8 cellular contexts compared by ENCODE assay signal in genomic region chr7:92178928-92179373, GRCh38. TPM values are rescaled to one million over a fixed set of nuclear protein-coding genes. Genes with fewer than 3 reads are reported as not detected.
DNase-seq lines count a peak whose midpoint lies in the region; ATAC-seq and TF ChIP-seq lines count a peak whose summit lies in the region.

Gene LRRD1, minus strand, starts transcription at chr7:92179142. Its CDS starts 13,940 bp downstream, at chr7:92165202.

- H3K4me1 Mint-ChIP-seq in T-helper 1 cell treated with Interleukin-12 subunit alpha and Interleukin-12 subunit beta and Interleukin-4 antibody, amounts not matched to agents 30 μg/mL and 1 μg/mL, for 36 hours (ENCODE audit: low read depth), result peaks cover 10% of the 10 kb centered on the region

- H3K9ac ChIP-seq in GM23248, result peak within 1 kb of the TSS; percentile 89

- H3K4me3 Mint-ChIP-seq in T-helper 1 cell treated with Interleukin-12 subunit alpha and Interleukin-12 subunit beta and Interleukin-4 antibody, amounts not matched to agents 30 μg/mL and 1 μg/mL, for 36 hours, result peak within 1 kb of the TSS; percentile 54

- H3K9me2 ChIP-seq in GM23248 (ENCODE audit: insufficient read depth), result no peaks in the 10 kb centered on the region

- 1 to 4% methylated on average over 21 to 37 of the region's 39 CpGs for WGBS in GM23248 (ENCODE audit: low coverage in 1 of 2, low lambda C conversion rate in 2 of 2, missing lambda C conversion rate in 2 of 2), 2 experiments
- WGBS in right cardiac atrium, result under 1% methylated on average over 39 of the region's 39 CpGs
- under 1% methylated on average over 39 of the region's 39 CpGs for WGBS in urinary bladder

- H3K36me3 ChIP-seq in GM23248 (ENCODE audit: low read depth) (no peaks in the 10 kb centered on the region), ascending aorta (no peaks in the 10 kb centered on the region), urinary bladder (ENCODE audit: insufficient read depth) (no peaks in the 10 kb centered on the region)

- H3K79me2 ChIP-seq in GM23248 (ENCODE audit: insufficient read depth), result no peaks in the 10 kb centered on the region

- no peaks in the 10 kb centered on the region for H3K27me3 ChIP-seq in GM23248 (replicated peaks; ENCODE audit: insufficient read depth)
- no peaks in the 10 kb centered on the region for H3K27me3 ChIP-seq in ascending aorta
- no peaks in the 10 kb centered on the region for H3K27me3 ChIP-seq in right cardiac atrium (ENCODE audit: control insufficient read depth, insufficient read depth)

- peak; percentile 99 to 100 for ATAC-seq in right cardiac atrium

- no peaks in the 10 kb centered on the region for H3K9me3 ChIP-seq in GM23248 (ENCODE audit: low read depth)
- peaks cover 0 to 9% of the 10 kb centered on the region in 2 donors for H3K9me3 ChIP-seq in ascending aorta
- no peaks in the 10 kb centered on the region for H3K9me3 ChIP-seq in right cardiac atrium (ENCODE audit: control insufficient read depth, low read length)

- H3K4me1 ChIP-seq in GM23248 (ENCODE audit: insufficient read depth) (0 out of 2 replicates have a peak, but pooled peaks cover 4% of the 10 kb centered on the region), ascending aorta (peaks cover 0 to 4% of the 10 kb centered on the region in 2 donors), right cardiac atrium (ENCODE audit: control insufficient read depth, insufficient read depth, low read length) (peaks cover 4% of the 10 kb centered on the region), urinary bladder (ENCODE audit: insufficient read depth) (no peaks in the 10 kb centered on the region)

- H2AFZ ChIP-seq in GM23248, result peak within 1 kb of the TSS; percentile 97

- TF ChIP-seq CTCF in LNCAP (IDR thresholded peaks at IDR 0.05), result peak; percentile 99
- peak; percentile 80 to 98 (median 96) for TF ChIP-seq CTCF in ascending aorta (IDR thresholded peaks at IDR 0.05)

- H3K4me3 ChIP-seq in GM23248 (peak within 1 kb of the TSS; percentile 70), ascending aorta (peak within 1 kb of the TSS; percentile 55 to 68), right cardiac atrium (ENCODE audit: low read length) (peak within 1 kb of the TSS; percentile 92), urinary bladder (ENCODE audit: low read depth, low read length) (peak within 1 kb of the TSS; percentile 43)

- H3K27ac ChIP-seq in GM23248 (peak within 1 kb of the TSS; percentile 71), ascending aorta (peak within 1 kb of the TSS; percentile 72 to 73), right cardiac atrium (ENCODE audit: low read length) (peak within 1 kb of the TSS; percentile 95), urinary bladder (ENCODE audit: low read depth) (peak within 1 kb of the TSS; percentile 30)

- H4K20me1 ChIP-seq in GM23248 (ENCODE audit: insufficient read depth), result no peaks in the 10 kb centered on the region

- H3K27ac Mint-ChIP-seq in T-helper 1 cell treated with Interleukin-12 subunit alpha and Interleukin-12 subunit beta and Interleukin-4 antibody, amounts not matched to agents 30 μg/mL and 1 μg/mL, for 36 hours, result no peak within 1 kb of the TSS

- H3F3A ChIP-seq in GM23248 (ENCODE audit: insufficient read depth), result peaks cover 12% of the 10 kb centered on the region

- no peaks in the 10 kb centered on the region for H3K9me3 Mint-ChIP-seq in T-helper 1 cell treated with Interleukin-12 subunit alpha and Interleukin-12 subunit beta and Interleukin-4 antibody, amounts not matched to agents 30 μg/mL and 1 μg/mL, for 36 hours

- intact Hi-C loops in ascending aorta (cut with DNase I), result loop anchor here (2.0 kb wide), 2 partner anchors 44 to 268 kb away; partner anchors contain the start of genes CYP51A1 and GATAD1
- intact Hi-C loops in right cardiac atrium (cut with DNase I), result no loop called here

- H3K36me3 Mint-ChIP-seq in T-helper 1 cell treated with Interleukin-12 subunit alpha and Interleukin-12 subunit beta and Interleukin-4 antibody, amounts not matched to agents 30 μg/mL and 1 μg/mL, for 36 hours (ENCODE audit: low read depth), result no peaks in the 10 kb centered on the region

- peak within 1 kb of the TSS; percentile 85 for H3K4me2 ChIP-seq in GM23248 (ENCODE audit: unreplicated experiment)

- peaks cover 20% of the 10 kb centered on the region for H3K27me3 Mint-ChIP-seq in T-helper 1 cell treated with Interleukin-12 subunit alpha and Interleukin-12 subunit beta and Interleukin-4 antibody, amounts not matched to agents 30 μg/mL and 1 μg/mL, for 36 hours (ENCODE audit: low read depth)

- in situ Hi-C loops in GM23248 (cut with MboI), result no loop called here

- peak; percentile 90 for DNase-seq in Daoy (ENCODE audit: low read depth)
- DNase-seq in GM23248, result peak; percentile 93
- DNase-seq in ascending aorta (ENCODE audit: low spot score in 2 of 2), result peak; percentile 46 to 92
- peak; percentile 90 to 96 (median 95) for DNase-seq in right cardiac atrium
- DNase-seq in pulmonary artery endothelial cell (ENCODE audit: low read depth, low spot score), result peak; percentile 36

RNA-seq across cellular contexts. Expression of gene LRRD1, which starts in this region (rescaled TPM):
- 0.17 TPM in 1 of 2 replicates, not detected in the other for total RNA-seq in Daoy (2014; rRNA removed; shearing (Covaris generic))
- total RNA-seq in GM23248 (2014; rRNA removed; shearing (Covaris generic)), result not detected in 2 replicates
- not detected in 2 replicates for polyA plus RNA-seq in GM23248 (2016; fragmentation: Nextera tagmentation; extraction: Ambion mirVana)
- total RNA-seq in ascending aorta, result not detected
- total RNA-seq in right cardiac atrium, result under 1 TPM in 3 of 4 donors, not detected in 1; 0.17 to 0.57 (median 0.25) TPM
- not detected for polyA plus RNA-seq in right cardiac atrium
- not detected in 2 replicates for total RNA-seq in pulmonary artery endothelial cell
- 1.8 TPM for total RNA-seq in urinary bladder
- not detected for polyA plus RNA-seq in urinary bladder

Comparison
In these comparisons a context has a peak if more than half of its experiments do, and no peak if none do; other contexts are left out.
1. Peak in every context shown above with its lines: DNase-seq, ATAC-seq, H3K4me3 ChIP-seq and H3K27ac ChIP-seq.
2. Peak in DNase-seq in Daoy; RNA of the gene not detected or under 1 TPM.
3. Peak in DNase-seq, H3K4me3 ChIP-seq, H3K27ac ChIP-seq, H3K9ac ChIP-seq and H3K4me2 ChIP-seq in GM23248; RNA of the gene not detected or under 1 TPM.
4. Peak in DNase-seq, H3K4me3 ChIP-seq and H3K27ac ChIP-seq in ascending aorta; RNA of the gene not detected or under 1 TPM.
5. Peak in DNase-seq, ATAC-seq, H3K4me3 ChIP-seq and H3K27ac ChIP-seq in right cardiac atrium; RNA of the gene not detected or under 1 TPM.
6. Peak in DNase-seq in pulmonary artery endothelial cell; RNA of the gene not detected or under 1 TPM.
7. DNase-seq: peak in every context shown above with its lines; median percentile 95 in right cardiac atrium; 93 in GM23248; 90 in Daoy; 69 in ascending aorta; 36 in pulmonary artery endothelial cell.
8. H3K27ac ChIP-seq: peak in every context shown above with its lines; median percentile 95 in right cardiac atrium; 72 in ascending aorta; 71 in GM23248; 30 in urinary bladder.